16 cellular contexts compared by ENCODE assay signal in genomic region chr6:151958332-151958731, GRCh38.
DNase-seq lines count a peak whose midpoint lies in the region; ATAC-seq and TF ChIP-seq lines count a peak whose summit lies in the region.
"Had no signal": no experiment of that assay in that cellular context is flagged by ENCODE, and none has a peak within 500 bp of the region (broad histone marks: within the 10 kb centered on the region; RNA-seq: fewer than 3 reads in every experiment).

No MANE protein-coding gene starts in this region.

- H3K9me3 ChIP-seq in CD8-positive, alpha-beta memory T cell (ENCODE audit: low read length): no peaks in the 10 kb centered on the region
- H3K9me3 ChIP-seq: heart left ventricle had no signal

- H3K4me1 ChIP-seq in CD8-positive, alpha-beta memory T cell (ENCODE audit: insufficient read depth, low read length): no peaks in the 10 kb centered on the region
- H3K4me1 ChIP-seq: heart left ventricle had no signal

- peaks cover 19 to 28% (median 19%) of the 10 kb centered on the region in 3 donors for H3K4me1 Mint-ChIP-seq in CD8-positive, alpha-beta memory T cell
- H3K4me1 Mint-ChIP-seq in endothelial cell (ENCODE audit: unreplicated experiment): peaks cover 6% of the 10 kb centered on the region
- H3K4me1 Mint-ChIP-seq: neural crest cell had no signal

- H3K27me3 Mint-ChIP-seq in CD8-positive, alpha-beta memory T cell: peaks cover 17 to 19% of the 10 kb centered on the region in 2 donors
- H3K27me3 Mint-ChIP-seq in endothelial cell (ENCODE audit: unreplicated experiment): peaks cover 4% of the 10 kb centered on the region

- no peaks in the 10 kb centered on the region for H3K27me3 ChIP-seq in CD8-positive, alpha-beta memory T cell (ENCODE audit: insufficient read depth, low read length, poor library complexity, severe bottlenecking)
- H3K27me3 ChIP-seq: heart left ventricle had no signal

- no peaks in the 10 kb centered on the region for H3K36me3 Mint-ChIP-seq in CD8-positive, alpha-beta memory T cell
- no peaks in the 10 kb centered on the region for H3K36me3 Mint-ChIP-seq in endothelial cell (ENCODE audit: low read depth, unreplicated experiment)
- H3K36me3 Mint-ChIP-seq: activated naive CD8-positive, alpha-beta T cell treated with anti-CD3 and anti-CD28 coated beads, Interleukin-2, amount 10 ng/mL, durations not matched to agents 7 days and 5 days; type B pancreatic cell had no signal

- no peak overlapping the region for H3K4me3 Mint-ChIP-seq in CD8-positive, alpha-beta memory T cell
- no peak overlapping the region for H3K4me3 Mint-ChIP-seq in endothelial cell (ENCODE audit: unreplicated experiment)
- H3K4me3 Mint-ChIP-seq: activated naive CD8-positive, alpha-beta T cell treated with anti-CD3 and anti-CD28 coated beads, Interleukin-2, amount 10 ng/mL, durations not matched to agents 7 days and 5 days; neural crest cell; type B pancreatic cell had no signal

- no peak overlapping the region for H3K27ac ChIP-seq in epithelial cell of prostate
- no peak overlapping the region for H3K27ac ChIP-seq in CD8-positive, alpha-beta memory T cell (ENCODE audit: low read depth, low read length)
- H3K27ac ChIP-seq: heart left ventricle had no signal

- H3K4me3 ChIP-seq in CD8-positive, alpha-beta memory T cell (ENCODE audit: low read length): no peak overlapping the region
- H3K4me3 ChIP-seq: heart left ventricle had no signal

- peak; percentile 74 for DNase-seq in HCEC 1CT
- DNase-seq in OCI-M1 (lab: John Stamatoyannopoulos, UW): peak; percentile 37
- peak; percentile 14 for DNase-seq in epithelial cell of prostate (ENCODE audit: low read depth, low spot score)
- peak; percentile 89 for DNase-seq in renal cortical epithelial cell (ENCODE audit: low read depth)
- DNase-seq in CD8-positive, alpha-beta memory T cell: no peak
- no peak for DNase-seq in endothelial cell (ENCODE audit: low spot score)
- no peak for DNase-seq in SHP77 (lab: John Stamatoyannopoulos, UW)
- DNase-seq: activated naive CD8-positive, alpha-beta T cell treated with anti-CD3 and anti-CD28 coated beads, Interleukin-2, amount 10 ng/mL, durations not matched to agents 7 days and 5 days; dermis blood vessel endothelial cell; heart left ventricle; NCI-H1092 treated with DMSO at 0.1 percent for 48 hours; NCI-H510A; Right ventricle myocardium superior had no signal

- H3K9me3 Mint-ChIP-seq in CD8-positive, alpha-beta memory T cell: peaks cover 0 to 4% (median 2%) of the 10 kb centered on the region in 5 donors
- H3K9me3 Mint-ChIP-seq in endothelial cell (ENCODE audit: unreplicated experiment): no peaks in the 10 kb centered on the region
- H3K9me3 Mint-ChIP-seq: neural crest cell, type B pancreatic cell had no signal

- POLR2A ChIA-PET in CD8-positive, alpha-beta memory T cell (lab: Charles Lee): no interaction called here

- ATAC-seq in GM19035 (IDR thresholded peaks at IDR 0.05; ENCODE audit: unreplicated experiment): no peak
- ATAC-seq: heart left ventricle had no signal

- no peaks in the 10 kb centered on the region for H3K36me3 ChIP-seq in CD8-positive, alpha-beta memory T cell (ENCODE audit: insufficient read depth, low read length)
- H3K36me3 ChIP-seq: heart left ventricle had no signal

- peak overlapping the region in 1 of 8 donors; percentile 16 for H3K27ac Mint-ChIP-seq in CD8-positive, alpha-beta memory T cell
- H3K27ac Mint-ChIP-seq in endothelial cell (ENCODE audit: unreplicated experiment): no peak overlapping the region
- H3K27ac Mint-ChIP-seq: activated naive CD8-positive, alpha-beta T cell treated with anti-CD3 and anti-CD28 coated beads, Interleukin-2, amount 10 ng/mL, durations not matched to agents 7 days and 5 days; type B pancreatic cell had no signal

- no peak for TF ChIP-seq CTCF in endothelial cell (IDR thresholded peaks at IDR 0.05; ENCODE audit: unreplicated experiment)

- CTCF ChIA-PET in CD8-positive, alpha-beta memory T cell (lab: Charles Lee): no interaction called here

Comparison
In these comparisons a context has a peak if more than half of its experiments do, and no peak if none do; other contexts are left out.
1. DNase-seq: peak in HCEC 1CT (single experiment), OCI-M1 (single experiment), epithelial cell of prostate (single experiment) and renal cortical epithelial cell (single experiment); none in CD8-positive, alpha-beta memory T cell (0 of 5), endothelial cell (single experiment) and SHP77 (0 of 2).